Comparison of ENCODE assay signal across 12 cellular contexts in the genomic region with DNA sequence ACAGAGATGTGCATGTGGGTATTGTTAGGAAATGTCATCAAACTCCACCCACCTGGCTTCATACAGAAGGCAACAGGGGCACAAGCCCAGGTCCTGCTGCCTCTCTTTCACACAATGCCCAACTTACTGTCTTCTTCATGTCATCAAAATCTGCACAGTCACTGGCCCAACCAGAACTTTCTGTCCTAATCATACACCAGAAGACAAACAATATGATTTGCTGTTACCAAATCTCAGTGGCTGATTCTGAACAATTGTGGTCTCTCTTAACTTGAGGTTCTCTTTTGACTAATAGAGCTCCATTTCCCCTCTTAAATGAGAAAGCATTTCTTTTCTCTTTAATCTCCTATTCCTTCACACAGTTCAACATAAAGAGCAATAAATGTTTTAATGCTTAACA. TPM values are rescaled to one million over a fixed set of nuclear protein-coding genes. Genes with fewer than 3 reads are reported as not detected.
"Had no signal": no experiment of that assay in that cellular context is flagged by ENCODE, and none has a peak within 500 bp of the region (broad histone marks: within the 10 kb centered on the region; RNA-seq: fewer than 3 reads in every experiment).

No MANE protein-coding gene starts in this region.

- H3K9me3 ChIP-seq: HAP-1 had no signal

- H3K4me2 ChIP-seq: KMS-11 had no signal

- H3K36me3 ChIP-seq: HAP-1 had no signal

- FAIRE-seq: HTR-8/SVneo had no signal

- H2AFZ ChIP-seq: GM23248 had no signal

- H3K4me1 ChIP-seq: HAP-1 had no signal

- H3K9ac ChIP-seq: GM23248, KMS-11 had no signal

- ATAC-seq: HCT116 had no signal

- H3K27ac ChIP-seq: GM23248, KMS-11 had no signal

- DNase-seq: GM23248, GOT3, H7, HFFc6, IMR-90, KBM-7 had no signal

- H3K4me3 ChIP-seq: GM23248, HAP-1 had no signal

RNA-seq across cellular contexts. Expression of a gene that starts 7.7 kb away (rescaled TPM):
- total RNA-seq: GM23248, H4, HFFc6, HT-29, IMR-90 had no signal
- polyA plus RNA-seq: GM23248, IMR-90 had no signal

RNA-seq across cellular contexts. Expression of a gene that starts 54.0 kb away (rescaled TPM):
- total RNA-seq: GM23248, H4, HFFc6, HT-29, IMR-90 had no signal
- polyA plus RNA-seq: GM23248, IMR-90 had no signal
